In the genomic region with DNA sequence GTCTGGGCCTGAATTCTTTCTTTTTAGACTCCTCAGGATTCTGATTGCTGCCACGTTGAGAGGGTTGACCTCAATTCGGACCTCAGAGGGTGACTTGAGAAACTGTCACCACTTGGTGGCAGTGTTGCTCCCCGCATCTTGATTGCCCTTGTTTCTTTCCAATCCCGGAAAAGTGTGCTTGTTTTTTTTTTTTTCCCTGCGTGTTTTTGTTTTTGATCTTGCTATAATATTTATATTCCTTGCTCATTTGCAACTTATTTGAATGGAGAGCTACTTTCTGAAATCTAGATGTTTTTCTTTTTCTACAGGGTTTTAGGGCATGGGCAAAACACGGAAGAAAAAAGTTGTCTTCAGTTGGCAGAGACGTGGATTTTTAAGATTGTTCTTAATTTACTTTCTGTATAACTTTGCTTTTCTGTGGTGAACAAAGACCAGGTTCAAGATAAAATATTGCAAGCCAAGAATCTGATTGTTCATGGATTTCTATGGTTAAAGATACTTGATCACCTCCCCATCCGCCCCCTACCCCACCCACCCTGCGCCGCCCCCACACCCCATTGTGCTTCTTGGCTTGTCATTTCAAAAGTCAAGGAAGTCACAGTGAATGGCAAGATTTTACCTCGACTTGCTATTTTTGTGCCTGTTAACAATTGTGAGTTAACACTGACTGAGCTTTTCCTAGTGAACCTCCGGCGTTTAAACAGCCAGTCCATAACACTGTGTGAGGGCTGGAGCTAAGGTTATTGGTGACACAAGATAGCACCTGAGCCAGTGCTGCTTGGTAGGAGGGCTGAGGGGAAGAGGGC, we compare ENCODE assay signal across 7 cellular contexts.
DNase-seq lines count a peak whose midpoint lies in the region; ATAC-seq, FAIRE-seq and TF ChIP-seq lines count a peak whose summit lies in the region.

No MANE protein-coding gene starts in this region.

- H3K36me3 ChIP-seq in IMR-90 (ENCODE audit: control insufficient read depth, insufficient read depth, low read length), result peaks cover 1% of the 10 kb centered on the region; the same call in 1 of the 2 replicates
- no peaks in the 10 kb centered on the region; the same call in 1 of the 2 replicates for H3K36me3 ChIP-seq in SJSA1
- H3K36me3 ChIP-seq in ovary, result no peaks in the 10 kb centered on the region
- H3K36me3 ChIP-seq in testis (ENCODE audit: low read depth, missing control alignments), result no peaks in the 10 kb centered on the region

- no peak overlapping the region for H2AK9ac ChIP-seq in IMR-90 (replicated peaks; ENCODE audit: low read depth, low read length, poor library complexity)

- H4K20me1 ChIP-seq in IMR-90 (ENCODE audit: insufficient read depth, low read length), result no peaks in the 10 kb centered on the region

- ATAC-seq in IMR-90 (ENCODE audit: low read depth), result peak; percentile 87

- POLR2A ChIA-PET in IMR-90 (lab: Charles Lee; ENCODE audit: unreplicated experiment), result interaction anchor here (0.7 kb wide), 1 partner anchor 115 kb away, joined by 7 read pairs; no protein-coding TSS in a partner anchor

- 0 out of 2 replicates have a peak overlapping the region, but pooled peaks have one; percentile 26 for H3K4me2 ChIP-seq in IMR-90 (ENCODE audit: low read depth, low read length)

- H3K9ac ChIP-seq in IMR-90 (ENCODE audit: low read depth, low read length), result no peak overlapping the region

- H3K4ac ChIP-seq in IMR-90 (ENCODE audit: low read depth, low read length), result peak overlapping the region; percentile 58

- H2BK120ac ChIP-seq in IMR-90 (ENCODE audit: low read depth, low read length), result peak overlapping the region; percentile 72

- H2AK5ac ChIP-seq in IMR-90 (ENCODE audit: low read depth, low read length), result peak overlapping the region; percentile 81; the same call in 1 of the 2 replicates

- H3K27me3 ChIP-seq in IMR-90 (ENCODE audit: control insufficient read depth, insufficient read depth, low read length) (no peaks in the 10 kb centered on the region), SJSA1 (replicated peaks) (no peaks in the 10 kb centered on the region), ovary (no peaks in the 10 kb centered on the region), testis (no peaks in the 10 kb centered on the region)

- H3K56ac ChIP-seq in IMR-90 (ENCODE audit: extremely low read depth, insufficient read depth, low read length), result no peak overlapping the region

- peak overlapping the region; percentile 36 for H2BK5ac ChIP-seq in IMR-90 (ENCODE audit: low read depth, low read length, poor library complexity, severe bottlenecking)

- peak; percentile 95 for TF ChIP-seq RAD21 in IMR-90 (IDR thresholded peaks at IDR 0.05; ENCODE audit: low read length)

- H4K91ac ChIP-seq in IMR-90 (ENCODE audit: insufficient read depth, low read depth, low read length), result peak overlapping the region; percentile 18; the same call in 1 of the 2 replicates

- no peak overlapping the region; the same call in 1 of the 2 replicates for H3K18ac ChIP-seq in IMR-90 (ENCODE audit: low read depth, low read length)

- peak overlapping the region; percentile 13; the same call in 1 of the 2 replicates for H3K23ac ChIP-seq in IMR-90 (ENCODE audit: low read depth, low read length)

- H3K27ac ChIP-seq in IMR-90 (ENCODE audit: insufficient read depth, low read length) (no peak overlapping the region), SJSA1 (no peak overlapping the region), ovary (peak overlapping the region in 1 of 2 donors; percentile 47), testis (peak overlapping the region in 1 of 2 donors; percentile 0)

- no peaks in the 10 kb centered on the region for H3K9me1 ChIP-seq in IMR-90 (ENCODE audit: insufficient read depth, low read length)

- no peak for TF ChIP-seq EP300 in ovary (IDR thresholded peaks at IDR 0.05)

- peak; percentile 87 for FAIRE-seq in frontal cortex (lab: Jason Lieb, UNC)

- CTCF ChIA-PET in IMR-90 (lab: Yijun Ruan, JAX), result interaction anchor here (0.5 to 2.1 kb wide), 10 partner anchors 8 to 975 kb away, joined by 3 to 5 read pairs (median 3); no protein-coding TSS in a partner anchor

- dilution Hi-C loops in IMR-90 (cut with HindIII; ENCODE audit: low sequenced_read_pairs, unreplicated experiment), result no loop called here

- WGBS in IMR-90 (ENCODE audit: extremely low coverage in 2 of 2, insufficient read length in 1 of 2), 2 experiments, result 68% methylated on average over 3 of the region's 13 CpGs; no CpG with 5 or more reads in 1 of the 2 experiments
- WGBS in ovary, 3 donors, result 9 to 17% (median 12%) methylated on average over 13 of the region's 13 CpGs
- WGBS in testis, 2 donors, result 35 to 42% methylated on average over 13 of the region's 13 CpGs

- H4K8ac ChIP-seq in IMR-90 (ENCODE audit: low read depth in 2 of 2, low read length in 2 of 2), result peak overlapping the region; percentile 50 to 76; a peak in 2 of 4 replicates

- no peak overlapping the region for H3K4me3 ChIP-seq in IMR-90 (ENCODE audit: insufficient read depth, low read depth, low read length)
- H3K4me3 ChIP-seq in SJSA1, result no peak overlapping the region
- H3K4me3 ChIP-seq in ovary, result peak overlapping the region; percentile 25
- H3K4me3 ChIP-seq in testis, result peak overlapping the region in 1 of 2 donors; percentile 22

- BruUV-seq in IMR-90 (replicated peaks; lab: Mats Ljungman, UMichigan), result no TSS peak

- in situ Hi-C loops in IMR-90 (cut with MboI; ENCODE audit: low sequenced_read_pairs), result loop anchor here (5.0 to 10.0 kb wide), 2 partner anchors 253 to 670 kb away; no protein-coding TSS in a partner anchor

- peaks cover 5 to 6% of the 10 kb centered on the region in 2 experiments; a peak in 3 of 4 replicates for H3K79me1 ChIP-seq in IMR-90 (ENCODE audit: low read depth in 1 of 2, low read length in 2 of 2)

- H3K9me3 ChIP-seq in IMR-90 (ENCODE audit: control insufficient read depth, insufficient read depth, low read length), result no peaks in the 10 kb centered on the region
- H3K9me3 ChIP-seq in SJSA1 (replicated peaks), result no peaks in the 10 kb centered on the region
- no peaks in the 10 kb centered on the region for H3K9me3 ChIP-seq in ovary
- H3K9me3 ChIP-seq in testis, result no peaks in the 10 kb centered on the region

- H4K5ac ChIP-seq in IMR-90 (ENCODE audit: low read depth, low read length), result peak overlapping the region; percentile 77

- H2BK20ac ChIP-seq in IMR-90 (ENCODE audit: low read depth, low read length), result peak overlapping the region; percentile 75

- H2BK15ac ChIP-seq in IMR-90 (ENCODE audit: low read depth, low read length), result 0 out of 3 replicates have a peak overlapping the region, but pooled peaks have one; percentile 68

- TF ChIP-seq CTCF in GM12874 (IDR thresholded peaks at IDR 0.05; ENCODE audit: insufficient read depth, low read depth, low read length), result peak; percentile 73
- TF ChIP-seq CTCF in IMR-90 (conservative IDR thresholded peaks at IDR 0.05; ENCODE audit: low read depth, low read length), result peak; percentile 87
- TF ChIP-seq CTCF in ovary (IDR thresholded peaks at IDR 0.05), result peak; percentile 61 to 78 (median 64)
- TF ChIP-seq CTCF in testis (IDR thresholded peaks at IDR 0.05), result peak; percentile 62 to 88 (median 66)

- 0 out of 2 replicates have a peak overlapping the region, but pooled peaks have one; percentile 7 for H3K14ac ChIP-seq in IMR-90 (replicated peaks; ENCODE audit: low read depth, low read length)

- peaks cover 2% of the 10 kb centered on the region; the same call in 1 of the 2 replicates for H3K4me1 ChIP-seq in IMR-90 (ENCODE audit: control insufficient read depth, insufficient read depth, low read length)
- no peaks in the 10 kb centered on the region for H3K4me1 ChIP-seq in SJSA1 (replicated peaks)
- peaks cover 3% of the 10 kb centered on the region for H3K4me1 ChIP-seq in ovary (ENCODE audit: insufficient read depth)
- H3K4me1 ChIP-seq in testis, result no peaks in the 10 kb centered on the region

- no peak overlapping the region for H2AFZ ChIP-seq in IMR-90 (replicated peaks; ENCODE audit: low read length, poor library complexity)

- TF ChIP-seq POLR2A in IMR-90 (IDR thresholded peaks at IDR 0.05; ENCODE audit: low read depth, low read length), result no peak
- TF ChIP-seq POLR2A in ovary (IDR thresholded peaks at IDR 0.05), result no peak
- no peak for TF ChIP-seq POLR2A in testis (IDR thresholded peaks at IDR 0.05)

- intact Hi-C loops in IMR-90 (cut with micrococcal nuclease), result loop anchor here (1.0 to 10.0 kb wide), 6 partner anchors 100 to 1073 kb away; a partner anchor contains a TSS
- intact Hi-C loops in ovary (cut with DNase I), result loop anchor here in 3 of 4 donors (5.0 to 10.0 kb wide), 5 partner anchors 113 to 803 kb away; a partner anchor contains a TSS
- intact Hi-C loops in testis (cut with DNase I; ENCODE audit: low total_unique reads), result no loop called here

- peak; percentile 79 for DNase-seq in IMR-90
- peak; percentile 35 to 48 for DNase-seq in SJSA1 (ENCODE audit: low read depth in 1 of 2, low spot score in 2 of 2)
- DNase-seq in activated gamma-delta T cell treated with anti-CD3 and anti-CD28 coated beads, Interleukin-2, amount 50 U/mL, for 16 hours (ENCODE audit: low read depth), result peak; percentile 38
- DNase-seq in frontal cortex (ENCODE audit: low spot score in 2 of 2), result peak; percentile 40 to 65
- DNase-seq in ovary, result peak; percentile 68 to 88 (median 84)
- DNase-seq in testis, result peak; percentile 90

TF ChIP-seq in IMR-90, 13 proteins besides CTCF, POLR2A, EP300 and RAD21:
- TF ChIP-seq MAFK (IDR thresholded peaks at IDR 0.05; ENCODE audit: low read depth, low read length) (no peak), SMC3 (IDR thresholded peaks at IDR 0.05; ENCODE audit: low read depth, low read length) (peak; percentile 93), RCOR1 (IDR thresholded peaks at IDR 0.05; ENCODE audit: insufficient replicate concordance, low read length) (no peak)
TF ChIP-seq in IMR-90: peak in this region for 1.

Comparison
In these comparisons a context has a peak if more than half of its experiments do, and no peak if none do; other contexts are left out.
1. DNase-seq: peak in every context shown above with its lines; median percentile 90 in testis; 84 in ovary; 79 in IMR-90; 52 in frontal cortex; 42 in SJSA1; 38 in activated gamma-delta T cell treated with anti-CD3 and anti-CD28 coated beads, Interleukin-2, amount 50 U/mL, for 16 hours.